In the genomic region with DNA sequence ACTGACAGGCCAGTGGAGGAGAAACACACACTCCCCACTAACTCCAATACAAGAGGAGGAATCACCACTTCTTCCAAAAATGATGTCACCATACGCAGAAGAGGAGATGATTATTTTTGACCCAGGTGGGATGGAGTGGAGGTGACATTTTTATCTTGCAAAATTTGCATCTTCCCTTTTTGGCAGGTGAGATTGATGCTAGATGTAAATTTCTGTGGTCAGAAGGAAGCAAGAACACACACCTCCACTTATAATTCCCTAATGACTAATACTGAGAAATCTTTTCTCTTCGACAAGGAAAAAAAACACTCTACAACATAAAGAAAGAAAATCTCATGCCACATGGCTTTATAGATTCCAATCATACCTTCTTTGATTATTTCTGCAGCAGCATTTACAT, we compare ENCODE assay signal across 25 cellular contexts.
DNase-seq lines count a peak whose midpoint lies in the region; FAIRE-seq and TF ChIP-seq lines count a peak whose summit lies in the region.
"Had no signal": no experiment of that assay in that cellular context is flagged by ENCODE, and none has a peak within 500 bp of the region (broad histone marks: within the 10 kb centered on the region; RNA-seq: fewer than 3 reads in every experiment).

No MANE protein-coding gene starts in this region.

- H3K4me1 ChIP-seq in DOHH2 (ENCODE audit: control insufficient read depth, low read length) (peaks cover 18% of the 10 kb centered on the region), astrocyte (ENCODE audit: insufficient read depth, low read length) (peaks cover 19% of the 10 kb centered on the region)
- H3K4me1 ChIP-seq in effector memory CD4-positive, alpha-beta T cell (ENCODE audit: control insufficient read depth, insufficient read depth, low read length, poor library complexity, severe bottlenecking), result no peaks in the 10 kb centered on the region
- H3K4me1 ChIP-seq: BLaER1 treated with 17β-estradiol and CSF1 and Interleukin-3, amounts not matched to agents 10 nM and 100 nM had no signal

- in situ Hi-C loops in ACHN (cut with HindIII; ENCODE audit: low pct_ligation_motif_present, low pct_unique_long_range_greater_than_20kb, low sequenced_read_pairs), result no loop called here

- H3K4me1 Mint-ChIP-seq in astrocyte (ENCODE audit: low read depth, unreplicated experiment) (peaks cover 20% of the 10 kb centered on the region), chondrocyte (ENCODE audit: low read depth) (peaks cover 25% of the 10 kb centered on the region)
- H3K4me1 Mint-ChIP-seq: B cell had no signal

- TF ChIP-seq CTCF in DOHH2 (IDR thresholded peaks at IDR 0.05; ENCODE audit: low read depth, low read length, poor library complexity, severe bottlenecking) (no peak), astrocyte (IDR thresholded peaks at IDR 0.05; ENCODE audit: insufficient read depth, low read depth, low read length) (no peak), chondrocyte (IDR thresholded peaks at IDR 0.05) (no peak)

- H3F3A ChIP-seq in DOHH2 (ENCODE audit: control insufficient read depth, insufficient read depth), result no peaks in the 10 kb centered on the region

- no peak overlapping the region for H3K27ac Mint-ChIP-seq in astrocyte (ENCODE audit: unreplicated experiment)
- peak overlapping the region; percentile 6 for H3K27ac Mint-ChIP-seq in chondrocyte (ENCODE audit: unreplicated experiment)
- H3K27ac Mint-ChIP-seq: B cell; CD4-positive, alpha-beta T cell; CD8-positive, alpha-beta T cell had no signal

- H3K4me2 ChIP-seq in DOHH2 (ENCODE audit: low read length) (peak overlapping the region; percentile 32), astrocyte (ENCODE audit: low read length) (no peak overlapping the region)
- H3K4me2 ChIP-seq: BLaER1 treated with 17β-estradiol and CSF1 and Interleukin-3, amounts not matched to agents 10 nM and 100 nM had no signal

- H3K27me3 Mint-ChIP-seq in astrocyte (ENCODE audit: low read depth, unreplicated experiment), result no peaks in the 10 kb centered on the region
- no peaks in the 10 kb centered on the region for H3K27me3 Mint-ChIP-seq in chondrocyte (ENCODE audit: low read depth)

- H3K9me2 ChIP-seq in DOHH2 (replicated peaks; ENCODE audit: control insufficient read depth, low read length), result no peaks in the 10 kb centered on the region

- H3K79me2 ChIP-seq in DOHH2 (ENCODE audit: control insufficient read depth, low read length) (no peaks in the 10 kb centered on the region), astrocyte (ENCODE audit: insufficient read depth, low read length) (no peaks in the 10 kb centered on the region)

- H3K36me3 Mint-ChIP-seq in astrocyte (ENCODE audit: low read depth, unreplicated experiment) (no peaks in the 10 kb centered on the region), chondrocyte (ENCODE audit: low read depth) (no peaks in the 10 kb centered on the region)
- H3K36me3 Mint-ChIP-seq: CD8-positive, alpha-beta T cell had no signal

- FAIRE-seq in astrocyte (lab: Jason Lieb, UNC) (no peak), H54 (lab: Jason Lieb, UNC) (no peak)
- FAIRE-seq: A204.1, D721Med, G401.6, GM12892, GM18507 had no signal

- DNase-seq in M059J (ENCODE audit: low read depth) (peak; percentile 19), astrocyte (ENCODE audit: low read depth) (peak; percentile 11), chondrocyte (ENCODE audit: low spot score) (no peak), H54 (ENCODE audit: insufficient read length, low spot score) (no peak), ACHN (no peak), DMS53 (lab: John Stamatoyannopoulos, UW) (no peak)
- DNase-seq in effector memory CD4-positive, alpha-beta T cell, result no peak
- DNase-seq: 8988T; AML-193; Caco-2; Calu3; CD4-positive, alpha-beta T cell; CD8-positive, alpha-beta T cell; DMS79; DND-41; GF-D8 had no signal

- no peak overlapping the region for H3K27ac ChIP-seq in DOHH2 (ENCODE audit: low read depth, low read length)
- H3K27ac ChIP-seq in astrocyte (ENCODE audit: low read depth, low read length), result no peak overlapping the region
- H3K27ac ChIP-seq in effector memory CD4-positive, alpha-beta T cell (ENCODE audit: insufficient read depth, low read length, poor library complexity, severe bottlenecking), result no peak overlapping the region
- H3K27ac ChIP-seq: BLaER1 treated with 17β-estradiol and CSF1 and Interleukin-3, amounts not matched to agents 10 nM and 100 nM; C4-2B had no signal

- no peaks in the 10 kb centered on the region for H4K20me1 ChIP-seq in DOHH2 (ENCODE audit: control insufficient read depth, insufficient read depth, low read depth, low read length)
- H4K20me1 ChIP-seq in astrocyte (ENCODE audit: insufficient read depth, low read length), result no peaks in the 10 kb centered on the region
- H4K20me1 ChIP-seq: BLaER1 treated with 17β-estradiol and CSF1 and Interleukin-3, amounts not matched to agents 10 nM and 100 nM had no signal

- H2AFZ ChIP-seq in astrocyte (ENCODE audit: low read depth, low read length), result no peak overlapping the region

- H3K9me3 ChIP-seq in DOHH2 (ENCODE audit: control insufficient read depth, insufficient read depth, low read length) (no peaks in the 10 kb centered on the region), astrocyte (ENCODE audit: insufficient read depth, low read depth, low read length) (no peaks in the 10 kb centered on the region)
- no peaks in the 10 kb centered on the region for H3K9me3 ChIP-seq in effector memory CD4-positive, alpha-beta T cell (ENCODE audit: control insufficient read depth, low read length)
- H3K9me3 ChIP-seq: BLaER1 treated with 17β-estradiol and CSF1 and Interleukin-3, amounts not matched to agents 10 nM and 100 nM; Caco-2 had no signal

- no peak overlapping the region for H3K9ac ChIP-seq in astrocyte (ENCODE audit: low read length)
- H3K9ac ChIP-seq: BLaER1 treated with 17β-estradiol and CSF1 and Interleukin-3, amounts not matched to agents 10 nM and 100 nM had no signal

- H3K4me3 ChIP-seq in DOHH2 (ENCODE audit: low read length) (no peak overlapping the region), astrocyte (ENCODE audit: insufficient read depth, low read depth, low read length) (no peak overlapping the region)
- H3K4me3 ChIP-seq in effector memory CD4-positive, alpha-beta T cell (ENCODE audit: insufficient read depth, low read depth, low read length, poor library complexity, severe bottlenecking), result no peak overlapping the region
- H3K4me3 ChIP-seq: BLaER1 treated with 17β-estradiol and CSF1 and Interleukin-3, amounts not matched to agents 10 nM and 100 nM had no signal

- no peak overlapping the region for H3K4me3 Mint-ChIP-seq in astrocyte (ENCODE audit: unreplicated experiment)
- H3K4me3 Mint-ChIP-seq in chondrocyte (ENCODE audit: unreplicated experiment), result no peak overlapping the region
- H3K4me3 Mint-ChIP-seq: B cell; CD4-positive, alpha-beta T cell; CD8-positive, alpha-beta T cell had no signal

- H3K27me3 ChIP-seq in DOHH2 (ENCODE audit: control insufficient read depth, low read length) (no peaks in the 10 kb centered on the region), astrocyte (ENCODE audit: insufficient read depth, low read length) (no peaks in the 10 kb centered on the region)
- no peaks in the 10 kb centered on the region for H3K27me3 ChIP-seq in effector memory CD4-positive, alpha-beta T cell (replicated peaks; ENCODE audit: control insufficient read depth, insufficient read depth, low read length, poor library complexity, severe bottlenecking)
- H3K27me3 ChIP-seq: BLaER1 treated with 17β-estradiol and CSF1 and Interleukin-3, amounts not matched to agents 10 nM and 100 nM had no signal

- TF ChIP-seq POLR2A in H54 (IDR thresholded peaks at IDR 0.05; ENCODE audit: low read depth, low read length), result no peak

- H3K36me3 ChIP-seq in DOHH2 (ENCODE audit: control insufficient read depth, low read length) (no peaks in the 10 kb centered on the region), astrocyte (ENCODE audit: insufficient read depth, low read length) (no peaks in the 10 kb centered on the region)
- no peaks in the 10 kb centered on the region for H3K36me3 ChIP-seq in effector memory CD4-positive, alpha-beta T cell (ENCODE audit: control insufficient read depth, insufficient read depth, low read length)
- H3K36me3 ChIP-seq: BLaER1 treated with 17β-estradiol and CSF1 and Interleukin-3, amounts not matched to agents 10 nM and 100 nM had no signal

- no peaks in the 10 kb centered on the region for H3K9me3 Mint-ChIP-seq in astrocyte (ENCODE audit: unreplicated experiment)
- H3K9me3 Mint-ChIP-seq in chondrocyte (ENCODE audit: low read depth), result no peaks in the 10 kb centered on the region
- H3K9me3 Mint-ChIP-seq: CD4-positive, alpha-beta T cell; CD8-positive, alpha-beta T cell had no signal

Comparison
In these comparisons a context has a peak if more than half of its experiments do, and no peak if none do; other contexts are left out.
1. DNase-seq: peak in M059J (single experiment) and astrocyte (single experiment); none in chondrocyte (single experiment), H54 (single experiment), effector memory CD4-positive, alpha-beta T cell (0 of 3), ACHN (single experiment) and DMS53 (single experiment).